In the genomic region with DNA sequence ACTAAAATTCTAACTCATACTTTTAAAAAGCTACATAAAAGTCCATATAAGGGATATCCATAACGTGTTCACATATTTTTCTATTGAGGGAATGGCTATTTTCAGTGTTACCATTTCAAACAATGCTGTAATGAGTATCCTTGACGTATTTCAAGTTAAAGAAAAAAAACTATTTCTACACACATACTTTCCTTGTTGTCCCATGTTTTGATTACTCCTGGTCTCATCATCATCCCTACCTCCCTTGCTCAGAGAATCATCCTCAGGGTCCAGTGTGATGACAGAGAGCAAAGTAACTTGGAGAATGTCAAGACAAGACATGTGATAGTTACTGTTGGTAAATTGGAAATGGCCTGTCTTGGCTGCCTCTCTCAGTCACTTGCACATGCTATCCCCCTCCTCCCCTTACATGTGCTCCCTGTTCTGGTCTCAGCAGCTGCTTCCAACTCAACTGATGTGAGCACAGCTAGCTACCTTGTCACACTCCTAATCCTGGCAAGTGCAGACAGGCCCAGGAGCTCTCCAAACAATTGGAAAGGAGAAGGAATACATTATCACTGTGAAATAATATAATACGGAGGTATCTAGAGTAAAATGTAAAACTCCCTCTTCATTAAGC, we compare ENCODE assay signal across 13 cellular contexts. TPM values are rescaled to one million over a fixed set of nuclear protein-coding genes. Genes with fewer than 3 reads are reported as not detected.
DNase-seq lines count a peak whose midpoint lies in the region; ATAC-seq and TF ChIP-seq lines count a peak whose summit lies in the region.
"Had no signal": no experiment of that assay in that cellular context is flagged by ENCODE, and none has a peak within 500 bp of the region (broad histone marks: within the 10 kb centered on the region; RNA-seq: fewer than 3 reads in every experiment).

No MANE protein-coding gene starts in this region.

- H3K4me1 Mint-ChIP-seq in chondrocyte (ENCODE audit: low read depth) = peaks cover 10% of the 10 kb centered on the region

- no peak overlapping the region for H2AFZ ChIP-seq in osteoblast (ENCODE audit: low read length)

- H3K4me3 ChIP-seq in osteoblast (ENCODE audit: insufficient read depth, low read length) = no peak overlapping the region
- H3K4me3 ChIP-seq: lung had no signal

- H3K9me3 Mint-ChIP-seq in chondrocyte (ENCODE audit: low read depth) = no peaks in the 10 kb centered on the region

- no peak for ATAC-seq in HG03460 (IDR thresholded peaks at IDR 0.05; ENCODE audit: unreplicated experiment)

- H3K27ac Mint-ChIP-seq in chondrocyte (ENCODE audit: unreplicated experiment) = peak overlapping the region; percentile 93

- no peak overlapping the region for H3K4me2 ChIP-seq in osteoblast (ENCODE audit: insufficient read depth, low read length)
- H3K4me2 ChIP-seq: SK-N-SH had no signal

- H3K27me3 Mint-ChIP-seq in chondrocyte (ENCODE audit: low read depth) = no peaks in the 10 kb centered on the region

- H3K36me3 ChIP-seq in osteoblast (ENCODE audit: insufficient read depth, low read length) = peaks cover 10% of the 10 kb centered on the region

- H3K4me3 Mint-ChIP-seq in chondrocyte (ENCODE audit: unreplicated experiment) = peak overlapping the region; percentile 7

- H3K4me1 ChIP-seq in osteoblast (ENCODE audit: insufficient read depth, low read length) = no peaks in the 10 kb centered on the region

- peak overlapping the region; percentile 36 for H3K27ac ChIP-seq in osteoblast (ENCODE audit: low read depth, low read length)

- peak; percentile 30 for DNase-seq in LHCN-M2 (ENCODE audit: low read depth)
- DNase-seq in NCI-H510A (lab: John Stamatoyannopoulos, UW) = peak; percentile 73
- no peak for DNase-seq in chondrocyte (ENCODE audit: low spot score)
- DNase-seq in osteoblast (ENCODE audit: insufficient read length, low spot score, missing footprints) = no peak
- DNase-seq in iPS-NIHi11 (ENCODE audit: low spot score) = no peak
- no peak for DNase-seq in ACHN
- DNase-seq: activated naive CD4-positive, alpha-beta T cell treated with Interleukin-2 at 50 U/mL for 16 hours; caudate nucleus; NCI-H1436; SK-N-SH had no signal

- H3K27me3 ChIP-seq in osteoblast (ENCODE audit: insufficient read depth, low read length) = no peaks in the 10 kb centered on the region

- TF ChIP-seq CTCF in chondrocyte (IDR thresholded peaks at IDR 0.05) (no peak), osteoblast (IDR thresholded peaks at IDR 0.05; ENCODE audit: extremely low read depth, low read depth, low read length) (no peak)

- in situ Hi-C loops in ACHN (cut with HindIII; ENCODE audit: low pct_ligation_motif_present, low pct_unique_long_range_greater_than_20kb, low sequenced_read_pairs) = no loop called here

- H3K79me2 ChIP-seq in osteoblast (ENCODE audit: insufficient read depth, low read length) = peaks cover 74% of the 10 kb centered on the region

- no peaks in the 10 kb centered on the region for H3K36me3 Mint-ChIP-seq in chondrocyte (ENCODE audit: low read depth)

- H4K20me1 ChIP-seq in osteoblast (ENCODE audit: insufficient read depth, low read length) = no peaks in the 10 kb centered on the region

- H3K9me3 ChIP-seq in osteoblast (ENCODE audit: low read depth, low read length) = no peaks in the 10 kb centered on the region
- H3K9me3 ChIP-seq: SK-N-SH had no signal

RNA-seq across cellular contexts. Expression of a gene that starts 21.8 kb away (rescaled TPM):
- 120 and 132 TPM in 2 replicates for total RNA-seq in LHCN-M2 (2014; rRNA removed)
- polyA plus RNA-seq in LHCN-M2 (2012) = 69.9 TPM
- total RNA-seq in chondrocyte = 112 to 133 TPM (median 119 TPM) in 3 replicates
- 176 and 182 TPM in 2 replicates for total RNA-seq in osteoblast

RNA-seq across cellular contexts. Expression of a gene that starts 22.1 kb away (rescaled TPM):
- 6.4 and 7.8 TPM in 2 replicates for total RNA-seq in LHCN-M2 (2014; rRNA removed)
- polyA plus RNA-seq in LHCN-M2 (2012) = 11.7 TPM
- 5.0 to 11.0 TPM (median 6.0 TPM) in 3 replicates for total RNA-seq in chondrocyte
- 5.1 and 6.2 TPM in 2 replicates for total RNA-seq in osteoblast

RNA-seq across cellular contexts. Expression of a gene that starts 44.6 kb away (rescaled TPM):
- total RNA-seq in LHCN-M2 (2014; rRNA removed) (150 and 155 TPM in 2 replicates), chondrocyte (70.5 to 74.9 TPM (median 74.7 TPM) in 3 replicates), osteoblast (131 and 138 TPM in 2 replicates)
- polyA plus RNA-seq in LHCN-M2 (2012) = 203 TPM

RNA-seq across cellular contexts. Expression of a gene that starts 47.2 kb away (rescaled TPM):
- total RNA-seq in LHCN-M2 (2014; rRNA removed) = not detected in 2 replicates
- polyA plus RNA-seq in LHCN-M2 (2012) = not detected
- total RNA-seq in chondrocyte = not detected in 3 replicates
- not detected in 2 replicates for total RNA-seq in osteoblast
- total RNA-seq: epithelial cell of proximal tubule, lung had no signal
- polyA plus RNA-seq: lung, SK-N-SH had no signal

RNA-seq across cellular contexts. Expression of a gene that starts 54.0 kb away (rescaled TPM):
- total RNA-seq in LHCN-M2 (2014; rRNA removed) = 33.9 and 42.8 TPM in 2 replicates
- 117 TPM for polyA plus RNA-seq in LHCN-M2 (2012)
- 36.0 to 39.7 TPM (median 37.6 TPM) in 3 replicates for total RNA-seq in chondrocyte
- 21.7 and 23.0 TPM in 2 replicates for total RNA-seq in osteoblast

Comparison
In these comparisons a context has a peak if more than half of its experiments do, and no peak if none do; other contexts are left out.
1. DNase-seq: peak in LHCN-M2 (single experiment) and NCI-H510A (single experiment); none in chondrocyte (single experiment), osteoblast (single experiment), iPS-NIHi11 (single experiment) and ACHN (single experiment).